Comparison of ENCODE assay signal across 22 cellular contexts in the genomic region with DNA sequence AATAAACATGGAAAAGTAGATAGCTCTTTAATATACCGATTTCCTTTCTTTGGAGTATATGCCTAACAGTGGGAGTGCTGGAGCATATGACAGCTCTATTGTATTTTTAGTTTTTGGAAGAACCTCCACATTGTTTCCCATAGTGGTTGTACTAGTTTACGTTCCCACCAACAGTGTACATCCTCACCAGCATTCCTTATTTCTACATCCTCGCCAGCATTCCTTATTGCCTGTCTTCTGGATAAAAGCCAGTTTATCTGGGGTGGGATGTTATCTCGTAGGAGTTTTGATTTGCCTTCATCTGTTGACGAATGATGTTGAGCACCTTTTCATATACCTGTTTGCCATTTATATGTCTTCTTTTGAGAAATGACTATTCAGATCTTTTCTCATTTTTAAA. TPM values are rescaled to one million over a fixed set of nuclear protein-coding genes. Genes with fewer than 3 reads are reported as not detected.
DNase-seq lines count a peak whose midpoint lies in the region; ATAC-seq, FAIRE-seq and TF ChIP-seq lines count a peak whose summit lies in the region.
"Had no signal": no experiment of that assay in that cellular context is flagged by ENCODE, and none has a peak within 500 bp of the region (broad histone marks: within the 10 kb centered on the region; RNA-seq: fewer than 3 reads in every experiment).

No MANE protein-coding gene starts in this region.

- no peak overlapping the region for H3K9ac ChIP-seq in GM12878 (ENCODE audit: control insufficient read depth, insufficient read depth, low read length)

- no peak for TF ChIP-seq RAD21 in GM12878 (IDR thresholded peaks at IDR 0.05; ENCODE audit: insufficient read depth, low read depth, low read length)

- 95% methylated on average over 5 of the region's 5 CpGs for WGBS in GM12878 (ENCODE audit: insufficient coverage, insufficient replicate concordance, low lambda C conversion rate, missing lambda C conversion rate)
- WGBS in prostate gland: 75% methylated on average over 5 of the region's 5 CpGs

- TF ChIP-seq CTCF in Caco-2 (IDR thresholded peaks at IDR 0.05; ENCODE audit: insufficient read depth in 1 of 2, low read depth in 1 of 2, low read length in 1 of 2, severe bottlenecking in 1 of 2, unreplicated experiment in 1 of 2) (no peak), HEK293 (tag by site-specific recombination; IDR thresholded peaks at IDR 0.05) (no peak), GM12878 (IDR thresholded peaks at IDR 0.05 in 2 of 3, conservative IDR thresholded peaks at IDR 0.05 in 1 of 3; ENCODE audit: control insufficient read depth in 2 of 3, extremely low read depth in 1 of 3, insufficient read depth in 1 of 3, low read depth in 3 of 3, low read length in 3 of 3) (no peak), natural killer cell (IDR thresholded peaks at IDR 0.05) (no peak), prostate gland (IDR thresholded peaks at IDR 0.05) (no peak), osteocyte (IDR thresholded peaks at IDR 0.05) (no peak)

- H3K4me1 Mint-ChIP-seq in Caco-2 (ENCODE audit: low read depth, unreplicated experiment) (peaks cover 28% of the 10 kb centered on the region), natural killer cell (peaks cover 73 to 92% of the 10 kb centered on the region in 2 donors), osteocyte (ENCODE audit: unreplicated experiment) (peaks cover 55% of the 10 kb centered on the region)

- TF ChIP-seq EP300 in GM12878 (IDR thresholded peaks at IDR 0.05; ENCODE audit: borderline replicate concordance in 1 of 2, control insufficient read depth in 1 of 2, low read depth in 2 of 2, low read length in 2 of 2): no peak

- H3K4me3 ChIP-seq in Caco-2 (ENCODE audit: low read depth, low read length): no peak overlapping the region
- H3K4me3 ChIP-seq in HEK293 (ENCODE audit: low read depth, low read length): no peak overlapping the region
- peak overlapping the region; percentile 32; the same call in 1 of the 2 replicates for H3K4me3 ChIP-seq in GM12878
- H3K4me3 ChIP-seq in prostate gland: no peak overlapping the region
- H3K4me3 ChIP-seq: esophagus squamous epithelium, tibial artery had no signal

- ATAC-seq in GM12878 (no peak), natural killer cell (no peak)
- ATAC-seq: left cardiac atrium had no signal

- H3K4me1 ChIP-seq in Caco-2 (peaks cover 6% of the 10 kb centered on the region; the same call in 1 of the 2 replicates), HEK293 (ENCODE audit: control insufficient read depth, insufficient read depth, low read length) (peaks cover 5% of the 10 kb centered on the region; the same call in 1 of the 2 replicates), GM12878 (ENCODE audit: control insufficient read depth, insufficient read depth, low read length) (peaks cover 16% of the 10 kb centered on the region), prostate gland (replicated peaks) (peaks cover 6% of the 10 kb centered on the region)

- in situ Hi-C loops in GM12878 (cut with MboI): no loop called here

- H3K9me3 ChIP-seq in Caco-2 (peaks cover 3% of the 10 kb centered on the region; the same call in 1 of the 2 replicates), HEK293 (ENCODE audit: control insufficient read depth, insufficient read depth, low read depth, low read length) (no peaks in the 10 kb centered on the region), GM12878 (replicated peaks; ENCODE audit: control insufficient read depth, insufficient read depth, low read length) (no peaks in the 10 kb centered on the region), prostate gland (no peaks in the 10 kb centered on the region)
- H3K9me3 ChIP-seq: esophagus squamous epithelium, tibial artery had no signal

- H2AFZ ChIP-seq in GM12878 (ENCODE audit: control insufficient read depth, low read depth, low read length): no peak overlapping the region

- no peaks in the 10 kb centered on the region; the same call in none of the 2 replicates for H4K20me1 ChIP-seq in GM12878 (ENCODE audit: control insufficient read depth, insufficient read depth)

- H3K27me3 Mint-ChIP-seq in Caco-2 (ENCODE audit: insufficient read depth, unreplicated experiment): no peaks in the 10 kb centered on the region
- H3K27me3 Mint-ChIP-seq in natural killer cell (ENCODE audit: low read depth in 2 of 2): no peaks in the 10 kb centered on the region
- H3K27me3 Mint-ChIP-seq in osteocyte (ENCODE audit: unreplicated experiment): no peaks in the 10 kb centered on the region
- H3K27me3 Mint-ChIP-seq: stimulated activated naive CD8-positive, alpha-beta T cell treated with anti-CD3 and anti-CD28 coated beads, Interleukin-15, Interleukin-2, amounts not matched to agents 100 ng/mL and 50 ng/mL, for 24 hours had no signal

- RAD21 ChIA-PET in GM12878 (lab: Charles Lee; ENCODE audit: unreplicated experiment): no interaction called here

- H3K9me3 Mint-ChIP-seq in Caco-2 (ENCODE audit: unreplicated experiment): no peaks in the 10 kb centered on the region
- H3K9me3 Mint-ChIP-seq in natural killer cell: no peaks in the 10 kb centered on the region
- H3K9me3 Mint-ChIP-seq in osteocyte (ENCODE audit: unreplicated experiment): peaks cover 6% of the 10 kb centered on the region
- H3K9me3 Mint-ChIP-seq: stimulated activated naive CD8-positive, alpha-beta T cell treated with anti-CD3 and anti-CD28 coated beads, Interleukin-15, Interleukin-2, amounts not matched to agents 100 ng/mL and 50 ng/mL, for 24 hours had no signal

- POLR2A ChIA-PET in Caco-2 (lab: Charles Lee): no interaction called here
- POLR2A ChIA-PET in HEK293 (lab: Yijun Ruan, JAX): no interaction called here
- POLR2A ChIA-PET in GM12878 (lab: Charles Lee): no interaction called here

- H3K27ac ChIP-seq in HEK293 (ENCODE audit: extremely low read depth, low read depth, low read length) (no peak overlapping the region), GM12878 (ENCODE audit: control insufficient read depth, insufficient read depth) (no peak overlapping the region), prostate gland (no peak overlapping the region)
- H3K27ac ChIP-seq: esophagus squamous epithelium, HL-60, tibial artery had no signal

- H3K36me3 ChIP-seq in Caco-2 (ENCODE audit: control insufficient read depth, insufficient read depth, low read length): no peaks in the 10 kb centered on the region
- peaks cover 0 to under 1% of the 10 kb centered on the region in 2 experiments; a peak in 1 of 3 replicates for H3K36me3 ChIP-seq in HEK293 (ENCODE audit: control insufficient read depth in 2 of 2, insufficient read depth in 1 of 2, low read length in 2 of 2)
- peaks cover 0 to 6% of the 10 kb centered on the region in 2 experiments; a peak in 3 of 4 replicates for H3K36me3 ChIP-seq in GM12878 (ENCODE audit: control insufficient read depth in 2 of 2, insufficient read depth in 2 of 2, low read length in 1 of 2)
- no peaks in the 10 kb centered on the region for H3K36me3 ChIP-seq in prostate gland

- no peak overlapping the region for H3K4me2 ChIP-seq in GM12878 (ENCODE audit: control insufficient read depth, insufficient read depth)

- peaks cover 61% of the 10 kb centered on the region for H3K79me2 ChIP-seq in GM12878 (ENCODE audit: control insufficient read depth, insufficient read depth, low read length)

- BruUV-seq in Caco-2 (replicated peaks; lab: Mats Ljungman, UMichigan) (TSS peak; percentile 14), GM12878 (replicated peaks; lab: Mats Ljungman, UMichigan) (no TSS peak)

- H3K36me3 Mint-ChIP-seq in Caco-2 (ENCODE audit: insufficient read depth, unreplicated experiment) (peaks cover 11% of the 10 kb centered on the region), natural killer cell (no peaks in the 10 kb centered on the region), osteocyte (ENCODE audit: unreplicated experiment) (peaks cover 8% of the 10 kb centered on the region)

- no peak for DNase-seq in Caco-2
- DNase-seq in GM12878 (ENCODE audit: low read depth, low spot score): no peak
- DNase-seq in natural killer cell: no peak
- DNase-seq in prostate gland (ENCODE audit: low spot score): no peak
- no peak for DNase-seq in osteocyte (ENCODE audit: extremely low spot score, unreplicated experiment)
- no peak for DNase-seq in NAMALWA (ENCODE audit: low spot score)
- DNase-seq: activated CD4-positive, alpha-beta T cell treated with anti-CD3 and anti-CD28 coated beads, Interleukin-2, amount 50 U/mL, for 4 hours; activated CD8-positive, alpha-beta memory T cell treated with anti-CD3 and anti-CD28 coated beads, Interleukin-2, amount 50 U/mL, for 48 hours; activated naive CD4-positive, alpha-beta T cell; aorta; EL; esophagus squamous epithelium; IMR-90; left cardiac atrium; NCI-H1694; NCI-H2171 treated with DMSO at 0.1 percent for 48 hours; SHP77; stimulated activated CD4-positive, alpha-beta T cell treated with anti-CD3 and anti-CD28 coated beads, Interleukin-4, amount 100 ng/mL, for 24 hours; tibial artery had no signal

- H3K4me3 Mint-ChIP-seq in Caco-2 (ENCODE audit: unreplicated experiment) (peak overlapping the region; percentile 25), natural killer cell (peak overlapping the region; percentile 75), osteocyte (ENCODE audit: unreplicated experiment) (no peak overlapping the region)
- H3K4me3 Mint-ChIP-seq: stimulated activated naive CD8-positive, alpha-beta T cell treated with anti-CD3 and anti-CD28 coated beads, Interleukin-15, Interleukin-2, amounts not matched to agents 100 ng/mL and 50 ng/mL, for 24 hours had no signal

- intact Hi-C loops in Caco-2 (cut with micrococcal nuclease; ENCODE audit: unreplicated experiment) (loop anchor here (10.0 kb wide), 1 partner anchor 89 kb away; a partner anchor contains a TSS), GM12878 (cut with micrococcal nuclease; ENCODE audit: unreplicated experiment) (no loop called here), natural killer cell (cut with micrococcal nuclease) (no loop called here), prostate gland (cut with DNase I) (no loop called here)

- TF ChIP-seq POLR2A in GM12878 (IDR thresholded peaks at IDR 0.05; ENCODE audit: low read depth, low read length): no peak
- TF ChIP-seq POLR2A in prostate gland (IDR thresholded peaks at IDR 0.05): no peak

- no peak for FAIRE-seq in GM12878 (lab: Jason Lieb, UNC)

- H3K27ac Mint-ChIP-seq in Caco-2 (ENCODE audit: unreplicated experiment) (no peak overlapping the region), natural killer cell (peak overlapping the region; percentile 51 to 54), osteocyte (ENCODE audit: unreplicated experiment) (no peak overlapping the region)

- CTCF ChIA-PET in Caco-2 (lab: Charles Lee): no interaction called here
- CTCF ChIA-PET in HEK293 (lab: Yijun Ruan, JAX): interaction anchor here (0.6 to 1.9 kb wide), 4 partner anchors 36 to 319 kb away, joined by 3 to 6 read pairs (median 3); no protein-coding TSS in a partner anchor
- CTCF ChIA-PET in GM12878 (lab: Yijun Ruan, JAX): interaction anchor here (1.8 to 2.2 kb wide), 2 partner anchors 8 to 37 kb away, joined by 5 to 7 read pairs; no protein-coding TSS in a partner anchor

- H3K27me3 ChIP-seq in Caco-2 (replicated peaks; ENCODE audit: control insufficient read depth, insufficient read depth, low read length): no peaks in the 10 kb centered on the region
- no peaks in the 10 kb centered on the region for H3K27me3 ChIP-seq in GM12878 (replicated peaks in 1 of 2; ENCODE audit: control insufficient read depth in 2 of 2, insufficient read depth in 2 of 2, low read length in 1 of 2)
- H3K27me3 ChIP-seq in prostate gland (replicated peaks; ENCODE audit: insufficient read depth): no peaks in the 10 kb centered on the region
- H3K27me3 ChIP-seq: esophagus squamous epithelium, tibial artery had no signal

- SMC1A ChIA-PET in GM12878 (lab: Charles Lee; ENCODE audit: uncharacterized antibody, unreplicated experiment): interaction anchor here (1.0 to 1.6 kb wide), 2 partner anchors 38 to 56 kb away, joined by 4 read pairs; no protein-coding TSS in a partner anchor

RNA-seq across cellular contexts. Expression of a gene that starts 2.6 kb away (rescaled TPM):
- total RNA-seq in Caco-2 (2022) (12.6 and 13.1 TPM in 2 replicates), GM12878 (2014; rRNA removed) (8.1 and 9.0 TPM in 2 replicates), GM12878 (2014; rRNA removed; fragmentation: Illumina TruSeq; extraction: Trizol) (6.8 and 7.9 TPM in 2 replicates), GM12878 (2021) (7.1 and 7.6 TPM in 2 replicates), natural killer cell (10 to 100 TPM in 2 of 3 donors, 1 to 10 TPM in 1; 9.3 to 19.7 (median 11.4) TPM), prostate gland (10 to 100 TPM; 16.1 to 22.8 TPM), osteocyte (32.2 and 33.0 TPM in 2 replicates)
- 4.9 and 6.3 TPM in 2 replicates for total RNA-seq in GM12878 (2013; cell fraction: nucleolus; rRNA removed)
- polyA plus RNA-seq in GM12878 (2011; ENCODE audit: low read depth): 4.6 TPM
- polyA plus RNA-seq in GM12878 (2011; rRNA removed) (6.4 and 10.3 TPM in 2 replicates), GM12878 (2014; fragmentation: Illumina TruSeq; extraction: Trizol) (7.1 and 8.8 TPM in 2 replicates), GM12878 (2014; fragmentation: Nextera tagmentation; extraction: Ambion mirVana) (1 to 10 TPM; 5.0 to 5.6 TPM), GM12878 (2014; rRNA removed) (9.9 and 10.5 TPM in 2 replicates), GM12878 (2016; fragmentation: Nextera tagmentation; extraction: Ambion mirVana) (1 to 10 TPM; 3.6 to 4.4 TPM)
- polyA plus RNA-seq in GM12878 (2011; cell fraction: cytosol; rRNA removed): 11.6 and 12.0 TPM in 2 replicates
- 21.3 and 26.8 TPM in 2 replicates for polyA plus RNA-seq in GM12878 (2011; cell fraction: nucleus; rRNA removed)
- polyA plus RNA-seq in GM12878 (2012): 5.4 and 7.9 TPM in 2 replicates
- polyA minus RNA-seq in GM12878 (2011; rRNA and poly(A)+ RNA removed): 8.0 and 10.0 TPM in 2 replicates
- polyA minus RNA-seq in GM12878 (2011; cell fraction: cytosol; rRNA and poly(A)+ RNA removed): 2.0 and 2.7 TPM in 2 replicates
- polyA minus RNA-seq in GM12878 (2011; cell fraction: nucleus; rRNA and poly(A)+ RNA removed): 4.4 and 9.0 TPM in 2 replicates

RNA-seq across cellular contexts. Expression of a gene that starts 49.0 kb away (rescaled TPM):
- 40.9 and 41.9 TPM in 2 replicates for total RNA-seq in Caco-2 (2022)
- 2,210 and 2,286 TPM in 2 replicates for total RNA-seq in GM12878 (2013; cell fraction: nucleolus; rRNA removed)
- 3,342 and 3,485 TPM in 2 replicates for total RNA-seq in GM12878 (2014; rRNA removed)
- total RNA-seq in GM12878 (2014; rRNA removed; fragmentation: Illumina TruSeq; extraction: Trizol): 2,610 and 2,649 TPM in 2 replicates
- 3,333 and 3,502 TPM in 2 replicates for total RNA-seq in GM12878 (2021)
- polyA plus RNA-seq in GM12878 (2011; ENCODE audit: low read depth): 2,375 TPM
- polyA plus RNA-seq in GM12878 (2011; rRNA removed): 3,153 and 5,128 TPM in 2 replicates
- polyA plus RNA-seq in GM12878 (2011; cell fraction: cytosol; rRNA removed): 3,568 and 5,770 TPM in 2 replicates
- polyA plus RNA-seq in GM12878 (2011; cell fraction: nucleus; rRNA removed): 5,720 and 8,463 TPM in 2 replicates
- polyA plus RNA-seq in GM12878 (2012): 3,427 and 3,948 TPM in 2 replicates
- 1,989 and 2,110 TPM in 2 replicates for polyA plus RNA-seq in GM12878 (2014; fragmentation: Illumina TruSeq; extraction: Trizol)
- polyA plus RNA-seq in GM12878 (2014; fragmentation: Nextera tagmentation; extraction: Ambion mirVana): 1,000 to 10,000 TPM in 1 of 2 experiments, 100 to 1,000 TPM in 1; 820 to 1,780 TPM
- polyA plus RNA-seq in GM12878 (2014; rRNA removed): 3,468 and 4,014 TPM in 2 replicates
- 1,000 to 10,000 TPM; 3,407 to 3,656 TPM for polyA plus RNA-seq in GM12878 (2016; fragmentation: Nextera tagmentation; extraction: Ambion mirVana)
- 1,902 and 3,270 TPM in 2 replicates for polyA minus RNA-seq in GM12878 (2011; rRNA and poly(A)+ RNA removed)
- polyA minus RNA-seq in GM12878 (2011; cell fraction: cytosol; rRNA and poly(A)+ RNA removed): 1,058 and 1,080 TPM in 2 replicates
- 1,332 and 1,398 TPM in 2 replicates for polyA minus RNA-seq in GM12878 (2011; cell fraction: nucleus; rRNA and poly(A)+ RNA removed)
- over 10,000 TPM in 2 of 3 donors, 1,000 to 10,000 TPM in 1; 9,586 to 11,061 (median 11,048) TPM for total RNA-seq in natural killer cell
- total RNA-seq in prostate gland: 100 to 1,000 TPM; 846 to 899 TPM
- 642 and 768 TPM in 2 replicates for total RNA-seq in osteocyte

Comparison
In these comparisons a context has a peak if more than half of its experiments do, and no peak if none do; other contexts are left out.
1. H3K27ac Mint-ChIP-seq: peak in natural killer cell (2 of 2); none in Caco-2 (single experiment) and osteocyte (single experiment).
2. RNA of a gene that starts 49.0 kb away (total RNA-seq): 9,586 to 11,061 TPM in natural killer cell, 2,210 to 3,502 TPM in GM12878, 846 to 899 TPM in prostate gland and 642 to 768 TPM in osteocyte; 40.9 to 41.9 TPM in Caco-2; every median in the first group is over 10 times any median in the second.